5 cellular contexts compared by ENCODE assay signal in genomic region chrX:144129511-144129910, GRCh38.
DNase-seq lines count a peak whose midpoint lies in the region; ATAC-seq and TF ChIP-seq lines count a peak whose summit lies in the region.
"Not testable (repeated sequence)": the region's sequence is repeated elsewhere in the genome, so short reads cannot be mapped to it uniquely, and the experiment has no call there.

No MANE protein-coding gene starts in this region.

- not testable (repeated sequence) for H3K27ac Mint-ChIP-seq in stimulated activated effector memory CD8-positive, alpha-beta T cell treated with anti-CD3 and anti-CD28 coated beads, Interleukin-12 subunit alpha, Interleukin-12 subunit beta, amount 100 ng/mL, for 72 hours

- not testable (repeated sequence) for DNase-seq in activated T-cell treated with anti-CD3 and anti-CD28 coated beads, Interleukin-2, amount 50 U/mL, for 4 hours; omental fat pad (ENCODE audit: low spot score); stimulated activated effector memory CD8-positive, alpha-beta T cell treated with anti-CD3 and anti-CD28 coated beads, Interleukin-12 subunit alpha, Interleukin-12 subunit beta, amount 100 ng/mL, for 72 hours (ENCODE audit: low spot score in 2 of 2)

- not testable (repeated sequence) for H3K9me3 Mint-ChIP-seq in activated T-cell treated with anti-CD3 and anti-CD28 coated beads, Interleukin-2, amount 50 U/mL, for 4 hours; stimulated activated effector memory CD8-positive, alpha-beta T cell treated with anti-CD3 and anti-CD28 coated beads, Interleukin-12 subunit alpha, Interleukin-12 subunit beta, amount 100 ng/mL, for 72 hours

- ATAC-seq in GM18868 (IDR thresholded peaks at IDR 0.05; ENCODE audit: unreplicated experiment) (peak; percentile 47), HG02884 (IDR thresholded peaks at IDR 0.05; ENCODE audit: unreplicated experiment) (peak; percentile 45), omental fat pad (ENCODE audit: low FRiP score) (peak; percentile 43)
- peak; percentile 18 to 37 for ATAC-seq in activated T-cell treated with anti-CD3 and anti-CD28 coated beads, Interleukin-2, amount 50 U/mL, for 4 hours
- peak; percentile 63 for ATAC-seq in stimulated activated effector memory CD8-positive, alpha-beta T cell treated with anti-CD3 and anti-CD28 coated beads, Interleukin-12 subunit alpha, Interleukin-12 subunit beta, amount 100 ng/mL, for 72 hours

- TF ChIP-seq CTCF in omental fat pad (IDR thresholded peaks at IDR 0.05), result not testable (repeated sequence)

- not testable (repeated sequence) for H3K36me3 Mint-ChIP-seq in activated T-cell treated with anti-CD3 and anti-CD28 coated beads, Interleukin-2, amount 50 U/mL, for 4 hours (ENCODE audit: insufficient read depth); stimulated activated effector memory CD8-positive, alpha-beta T cell treated with anti-CD3 and anti-CD28 coated beads, Interleukin-12 subunit alpha, Interleukin-12 subunit beta, amount 100 ng/mL, for 72 hours

- H3K4me1 Mint-ChIP-seq in activated T-cell treated with anti-CD3 and anti-CD28 coated beads, Interleukin-2, amount 50 U/mL, for 4 hours (ENCODE audit: low read depth); stimulated activated effector memory CD8-positive, alpha-beta T cell treated with anti-CD3 and anti-CD28 coated beads, Interleukin-12 subunit alpha, Interleukin-12 subunit beta, amount 100 ng/mL, for 72 hours: not testable (repeated sequence)

- not testable (repeated sequence) for H3K4me3 Mint-ChIP-seq in activated T-cell treated with anti-CD3 and anti-CD28 coated beads, Interleukin-2, amount 50 U/mL, for 4 hours; stimulated activated effector memory CD8-positive, alpha-beta T cell treated with anti-CD3 and anti-CD28 coated beads, Interleukin-12 subunit alpha, Interleukin-12 subunit beta, amount 100 ng/mL, for 72 hours

- H3K27me3 Mint-ChIP-seq in activated T-cell treated with anti-CD3 and anti-CD28 coated beads, Interleukin-2, amount 50 U/mL, for 4 hours (ENCODE audit: low read depth), result not testable (repeated sequence)
